ENCODE assay signal across 27 cellular contexts in genomic region chr6:44442833-44443444, GRCh38.
"Had no signal": no experiment of that assay in that cellular context is flagged by ENCODE, and none has a peak within 500 bp of the region (broad histone marks: within the 10 kb centered on the region; RNA-seq: fewer than 3 reads in every experiment).

No MANE protein-coding gene starts in this region.

- H3K4me3 Mint-ChIP-seq: naive thymus-derived CD8-positive, alpha-beta T cell; nephron; neural crest cell; stimulated activated effector memory CD8-positive, alpha-beta T cell treated with anti-CD3 and anti-CD28 coated beads, Interleukin-12 subunit alpha, Interleukin-12 subunit beta, amount 100 ng/mL, for 72 hours; stimulated activated naive CD8-positive, alpha-beta T cell treated with anti-CD3 and anti-CD28 coated beads, Interleukin-15, amount 100 ng/mL, for 72 hours; type B pancreatic cell had no signal

- ATAC-seq: left cardiac atrium; left lung; lower lobe of right lung; naive thymus-derived CD8-positive, alpha-beta T cell; pancreas; right cardiac atrium; stimulated activated effector memory CD8-positive, alpha-beta T cell treated with anti-CD3 and anti-CD28 coated beads, Interleukin-12 subunit alpha, Interleukin-12 subunit beta, amount 100 ng/mL, for 72 hours; stimulated activated naive CD8-positive, alpha-beta T cell treated with anti-CD3 and anti-CD28 coated beads, Interleukin-15, amount 100 ng/mL, for 72 hours had no signal

- FAIRE-seq: keratinocyte, pancreas, small intestine had no signal

- H3K27ac Mint-ChIP-seq: nephron; stimulated activated effector memory CD8-positive, alpha-beta T cell treated with anti-CD3 and anti-CD28 coated beads, Interleukin-12 subunit alpha, Interleukin-12 subunit beta, amount 100 ng/mL, for 72 hours; stimulated activated naive CD8-positive, alpha-beta T cell treated with anti-CD3 and anti-CD28 coated beads, Interleukin-15, amount 100 ng/mL, for 72 hours; type B pancreatic cell had no signal

- H3K27ac ChIP-seq: left lung, lower lobe of right lung, pancreas, prostate gland, sigmoid colon, spleen, tibial nerve, uterus had no signal

- H3K4me1 Mint-ChIP-seq: stimulated activated naive CD8-positive, alpha-beta T cell treated with anti-CD3 and anti-CD28 coated beads, Interleukin-15, amount 100 ng/mL, for 72 hours had no signal

- H3K4me1 ChIP-seq: left lung, lower lobe of right lung, prostate gland, sigmoid colon, uterus had no signal

- DNase-seq: kidney glomerular epithelial cell; left cardiac atrium; left lung; lower lobe of right lung; mammary epithelial cell; mesenchymal stem cell; naive thymus-derived CD8-positive, alpha-beta T cell; nucleus accumbens; pancreas; posterior cingulate gyrus; retina; right cardiac atrium; sigmoid colon; small intestine; spleen; stimulated activated CD4-positive, alpha-beta T cell treated with anti-CD3 and anti-CD28 coated beads, Interleukin-4, amount 100 ng/mL, for 24 hours; stimulated activated naive CD4-positive, alpha-beta T cell treated with Interleukin-2 at 50 U/mL for 16 hours; stimulated activated naive CD8-positive, alpha-beta T cell treated with anti-CD3 and anti-CD28 coated beads, Interleukin-15, amount 100 ng/mL, for 72 hours; substantia nigra; uterus had no signal

- H3K9me3 ChIP-seq: pancreas, prostate gland, uterus had no signal

- H3K36me3 ChIP-seq: pancreas, prostate gland, uterus had no signal

- H3K27me3 ChIP-seq: left lung, pancreas, sigmoid colon, spleen, tibial nerve, uterus had no signal

- H3K4me3 ChIP-seq: left lung, lower lobe of right lung, pancreas, prostate gland, sigmoid colon, spleen, tibial nerve, uterus had no signal

- H3K27me3 Mint-ChIP-seq: naive thymus-derived CD8-positive, alpha-beta T cell; stimulated activated naive CD8-positive, alpha-beta T cell treated with anti-CD3 and anti-CD28 coated beads, Interleukin-15, amount 100 ng/mL, for 72 hours; type B pancreatic cell had no signal
